8 cellular contexts compared by ENCODE assay signal in genomic region chr9:91798273-91799112, GRCh38.
A peak's percentile ranks its signal among the peaks of the same experiment; 100 is the strongest.
DNase-seq lines count a peak whose midpoint lies in the region; ATAC-seq and TF ChIP-seq lines count a peak whose summit lies in the region.
"Not testable (repeated sequence)": the region's sequence is repeated elsewhere in the genome, so short reads cannot be mapped to it uniquely, and the experiment has no call there.

No MANE protein-coding gene starts in this region.

- not testable (repeated sequence) for H4K20me1 ChIP-seq in PC-9 (ENCODE audit: insufficient read depth)

- not testable (repeated sequence) for H3K9me3 ChIP-seq in CD8-positive, alpha-beta memory T cell (ENCODE audit: low read length); PC-9 (ENCODE audit: insufficient read depth, low read depth); duodenal mucosa (ENCODE audit: control insufficient read depth in 1 of 2, low read length in 2 of 2); mucosa of descending colon

- not testable (repeated sequence) for H3K27me3 Mint-ChIP-seq in CD8-positive, alpha-beta memory T cell; activated CD8-positive, alpha-beta T cell treated with anti-CD3 and anti-CD28 coated beads for 36 hours; stimulated activated naive CD8-positive, alpha-beta T cell treated with anti-CD3 and anti-CD28 coated beads, Interleukin-15, amount 100 ng/mL, for 72 hours

- DNase-seq in CD8-positive, alpha-beta memory T cell = peak in 4 of 5 donors; percentile 60 to 88 (median 82)
- DNase-seq in PC-9 = not testable (repeated sequence)
- peak; percentile 56 for DNase-seq in activated CD8-positive, alpha-beta T cell treated with anti-CD3 and anti-CD28 coated beads for 36 hours
- DNase-seq in activated gamma-delta T cell (lab: John Stamatoyannopoulos, UW) (peak; percentile 59), mucosa of descending colon (peak; percentile 70 to 83 (median 72))
- peak; percentile 6 to 17 for DNase-seq in stimulated activated CD4-positive, alpha-beta T cell treated with anti-CD3 and anti-CD28 coated beads, Interleukin-2, amount 100 ng/mL, for 48 hours
- peak; percentile 10 to 38 for DNase-seq in stimulated activated naive CD8-positive, alpha-beta T cell treated with anti-CD3 and anti-CD28 coated beads, Interleukin-15, amount 100 ng/mL, for 72 hours

- peaks cover 19% of the 10 kb centered on the region for H3F3A ChIP-seq in PC-9 (ENCODE audit: insufficient read depth, low read depth)

- not testable (repeated sequence) for H2AFZ ChIP-seq in PC-9

- H3K9ac ChIP-seq in duodenal mucosa (ENCODE audit: low read depth in 1 of 2, low read length in 2 of 2) = not testable (repeated sequence)

- BruUV-seq in PC-9 (replicated peaks; lab: Mats Ljungman, UMichigan) = not testable (repeated sequence)

- H3K4me3 Mint-ChIP-seq in CD8-positive, alpha-beta memory T cell = peak overlapping the region; percentile 74 to 84 (median 81)
- H3K4me3 Mint-ChIP-seq in activated CD8-positive, alpha-beta T cell treated with anti-CD3 and anti-CD28 coated beads for 36 hours = not testable (repeated sequence)
- H3K4me3 Mint-ChIP-seq in stimulated activated naive CD8-positive, alpha-beta T cell treated with anti-CD3 and anti-CD28 coated beads, Interleukin-15, amount 100 ng/mL, for 72 hours = peak overlapping the region; percentile 7 to 36

- peaks cover 0 to 20% (median 9%) of the 10 kb centered on the region in 5 donors for H3K9me3 Mint-ChIP-seq in CD8-positive, alpha-beta memory T cell
- H3K9me3 Mint-ChIP-seq in activated CD8-positive, alpha-beta T cell treated with anti-CD3 and anti-CD28 coated beads for 36 hours; stimulated activated naive CD8-positive, alpha-beta T cell treated with anti-CD3 and anti-CD28 coated beads, Interleukin-15, amount 100 ng/mL, for 72 hours: not testable (repeated sequence)

- H3K9me2 ChIP-seq in PC-9 (ENCODE audit: insufficient read depth) = not testable (repeated sequence)

- intact Hi-C loops in PC-9 (cut with micrococcal nuclease; ENCODE audit: unreplicated experiment); activated CD8-positive, alpha-beta T cell treated with anti-CD3 and anti-CD28 coated beads for 36 hours (cut with micrococcal nuclease); mucosa of descending colon (cut with DNase I, micrococcal nuclease): not testable (repeated sequence)

- H3K4me1 Mint-ChIP-seq in CD8-positive, alpha-beta memory T cell = peaks cover 25 to 40% (median 26%) of the 10 kb centered on the region in 3 donors
- H3K4me1 Mint-ChIP-seq in activated CD8-positive, alpha-beta T cell treated with anti-CD3 and anti-CD28 coated beads for 36 hours (ENCODE audit: low read depth) = peaks cover 13% of the 10 kb centered on the region
- H3K4me1 Mint-ChIP-seq in stimulated activated naive CD8-positive, alpha-beta T cell treated with anti-CD3 and anti-CD28 coated beads, Interleukin-15, amount 100 ng/mL, for 72 hours = peaks cover 16% of the 10 kb centered on the region

- not testable (repeated sequence) for H3K36me3 Mint-ChIP-seq in CD8-positive, alpha-beta memory T cell; activated CD8-positive, alpha-beta T cell treated with anti-CD3 and anti-CD28 coated beads for 36 hours (ENCODE audit: low read depth)

- peak; percentile 67 for ATAC-seq in activated CD8-positive, alpha-beta T cell treated with anti-CD3 and anti-CD28 coated beads for 36 hours
- ATAC-seq in mucosa of descending colon = peak; percentile 31
- peak; percentile 66 for ATAC-seq in stimulated activated naive CD8-positive, alpha-beta T cell treated with anti-CD3 and anti-CD28 coated beads, Interleukin-15, amount 100 ng/mL, for 72 hours

- H3K4me3 ChIP-seq in CD8-positive, alpha-beta memory T cell (ENCODE audit: low read length) = peak overlapping the region; percentile 49
- H3K4me3 ChIP-seq in PC-9, mucosa of descending colon: not testable (repeated sequence)
- H3K4me3 ChIP-seq in duodenal mucosa (ENCODE audit: low read depth in 1 of 2, low read length in 2 of 2) = peak overlapping the region; percentile 2 to 48

- H3K4me1 ChIP-seq in CD8-positive, alpha-beta memory T cell (ENCODE audit: insufficient read depth, low read length) = peaks cover 13% of the 10 kb centered on the region
- H3K4me1 ChIP-seq in PC-9 (replicated peaks; ENCODE audit: insufficient read depth) (peaks cover 22% of the 10 kb centered on the region; the same call in 1 of the 2 replicates), duodenal mucosa (ENCODE audit: control insufficient read depth in 1 of 2, insufficient read depth in 2 of 2, low read length in 2 of 2) (peaks cover 13 to 15% of the 10 kb centered on the region in 2 donors)
- not testable (repeated sequence) for H3K4me1 ChIP-seq in mucosa of descending colon (ENCODE audit: low read depth)

- not testable (repeated sequence) for H3K27me3 ChIP-seq in CD8-positive, alpha-beta memory T cell (ENCODE audit: insufficient read depth, low read length, poor library complexity, severe bottlenecking); duodenal mucosa (ENCODE audit: control insufficient read depth in 1 of 2, insufficient read depth in 2 of 2, low read length in 2 of 2)
- H3K27me3 ChIP-seq in PC-9 (ENCODE audit: insufficient read depth, low read depth) = peaks cover 27% of the 10 kb centered on the region

- H3K36me3 ChIP-seq in CD8-positive, alpha-beta memory T cell (ENCODE audit: insufficient read depth, low read length); PC-9 (ENCODE audit: low read depth); duodenal mucosa (ENCODE audit: control insufficient read depth in 1 of 2, insufficient read depth in 2 of 2, low read length in 2 of 2); mucosa of descending colon (ENCODE audit: low read depth): not testable (repeated sequence)

- TF ChIP-seq CTCF in PC-9 (conservative IDR thresholded peaks at IDR 0.05); activated CD8-positive, alpha-beta T cell treated with anti-CD3 and anti-CD28 coated beads for 36 hours (IDR thresholded peaks at IDR 0.05); mucosa of descending colon (IDR thresholded peaks at IDR 0.05): not testable (repeated sequence)

- CTCF ChIA-PET in CD8-positive, alpha-beta memory T cell (lab: Charles Lee); PC-9 (lab: Charles Lee); activated CD8-positive, alpha-beta T cell treated with anti-CD3 and anti-CD28 coated beads for 36 hours (lab: Charles Lee): not testable (repeated sequence)

- H3K27ac ChIP-seq in CD8-positive, alpha-beta memory T cell (ENCODE audit: low read depth, low read length) = peak overlapping the region; percentile 81
- not testable (repeated sequence) for H3K27ac ChIP-seq in PC-9; duodenal mucosa (ENCODE audit: low read depth, low read length)

- H3K4me2 ChIP-seq in PC-9 = peak overlapping the region; percentile 34

- POLR2A ChIA-PET in CD8-positive, alpha-beta memory T cell (lab: Charles Lee) = interaction anchor here (0.5 kb wide), 1 partner anchor 19 kb away, joined by 4 read pairs; no protein-coding TSS in a partner anchor
- POLR2A ChIA-PET in PC-9 (lab: Charles Lee; ENCODE audit: unreplicated experiment); activated CD8-positive, alpha-beta T cell treated with anti-CD3 and anti-CD28 coated beads for 36 hours (lab: Charles Lee): not testable (repeated sequence)

- H3K79me2 ChIP-seq in PC-9 (ENCODE audit: low read depth) = not testable (repeated sequence)

- H3K27ac Mint-ChIP-seq in CD8-positive, alpha-beta memory T cell = peak overlapping the region; percentile 92 to 99 (median 98)
- H3K27ac Mint-ChIP-seq in activated CD8-positive, alpha-beta T cell treated with anti-CD3 and anti-CD28 coated beads for 36 hours = peak overlapping the region; percentile 73
- peak overlapping the region in 1 of 2 donors; percentile 35 for H3K27ac Mint-ChIP-seq in stimulated activated naive CD8-positive, alpha-beta T cell treated with anti-CD3 and anti-CD28 coated beads, Interleukin-15, amount 100 ng/mL, for 72 hours
